ENCODE assay signal across 8 cellular contexts in genomic region chr14:52695481-52696091, GRCh38. TPM values are rescaled to one million over a fixed set of nuclear protein-coding genes. Genes with fewer than 3 reads are reported as not detected.
DNase-seq lines count a peak whose midpoint lies in the region; ATAC-seq and TF ChIP-seq lines count a peak whose summit lies in the region.

TSS of gene ERO1A (minus strand) at chr14:52695558. CDS start at chr14:52695481, 77 bp downstream.

- TF ChIP-seq CTCF in LNCAP (IDR thresholded peaks at IDR 0.05) (peak; percentile 23; the same call in 1 of the 2 replicates), gastroesophageal sphincter (IDR thresholded peaks at IDR 0.05) (peak in 1 of 4 experiments; percentile 24)

- H3K9me3 Mint-ChIP-seq in activated naive CD4-positive, alpha-beta T cell treated with anti-CD3 and anti-CD28 coated beads for 36 hours, result no peaks in the 10 kb centered on the region

- H3K4me3 ChIP-seq in gastroesophageal sphincter, result peak within 1 kb of the TSS; percentile 72 to 79

- H3K27ac ChIP-seq in gastroesophageal sphincter (peak within 1 kb of the TSS; percentile 80 to 97 (median 93)), temporal lobe (ENCODE audit: low read depth, low read length) (peak within 1 kb of the TSS; percentile 65)

- H3K9ac ChIP-seq in ES-I3 (ENCODE audit: low read depth, low read length), result peak within 1 kb of the TSS; percentile 68

- no peaks in the 10 kb centered on the region for H3K36me3 ChIP-seq in ES-I3 (ENCODE audit: insufficient read depth, low read length)
- H3K36me3 ChIP-seq in gastroesophageal sphincter, result no peaks in the 10 kb centered on the region

- peak within 1 kb of the TSS; percentile 99 for H3K27ac Mint-ChIP-seq in activated naive CD4-positive, alpha-beta T cell treated with anti-CD3 and anti-CD28 coated beads for 36 hours

- peaks cover 33% of the 10 kb centered on the region for H3K4me1 Mint-ChIP-seq in activated naive CD4-positive, alpha-beta T cell treated with anti-CD3 and anti-CD28 coated beads for 36 hours (ENCODE audit: low read depth)

- CTCF ChIA-PET in activated naive CD4-positive, alpha-beta T cell treated with anti-CD3 and anti-CD28 coated beads for 36 hours (lab: Charles Lee), result no interaction called here

- no peak for TF ChIP-seq EP300 in gastroesophageal sphincter (IDR thresholded peaks at IDR 0.05)

- H3K36me3 Mint-ChIP-seq in activated naive CD4-positive, alpha-beta T cell treated with anti-CD3 and anti-CD28 coated beads for 36 hours (ENCODE audit: low read depth), result peaks cover 15% of the 10 kb centered on the region

- H3K27me3 ChIP-seq in gastroesophageal sphincter, result no peaks in the 10 kb centered on the region

- intact Hi-C loops in activated naive CD4-positive, alpha-beta T cell treated with anti-CD3 and anti-CD28 coated beads for 36 hours (cut with micrococcal nuclease), result loop anchor here (1.0 to 10.0 kb wide), 2 partner anchors 35 to 701 kb away; partner anchors contain the start of gene STYX

- 0% methylated on average over 6 to 9 of the region's 78 CpGs for WGBS in gastroesophageal sphincter (ENCODE audit: low coverage in 1 of 2), 2 donors

- peak; percentile 96 for ATAC-seq in gastroesophageal sphincter

- H3K9me3 ChIP-seq in ES-I3 (ENCODE audit: control insufficient read depth, insufficient read depth, low read length), result no peaks in the 10 kb centered on the region
- H3K9me3 ChIP-seq in gastroesophageal sphincter, result no peaks in the 10 kb centered on the region

- TF ChIP-seq POLR2A in Raji (IDR thresholded peaks at IDR 0.05; ENCODE audit: insufficient read depth, low read depth, low read length), result peak; percentile 60
- peak; percentile 68 to 75 for TF ChIP-seq POLR2A in gastroesophageal sphincter (IDR thresholded peaks at IDR 0.05)

- peak within 1 kb of the TSS; percentile 99 for H3K4me3 Mint-ChIP-seq in activated naive CD4-positive, alpha-beta T cell treated with anti-CD3 and anti-CD28 coated beads for 36 hours

- peak; percentile 16 for DNase-seq in GOT3 (lab: John Stamatoyannopoulos, UW)
- DNase-seq in activated naive CD4-positive, alpha-beta T cell treated with anti-CD3 and anti-CD28 coated beads for 36 hours, result peak; percentile 72
- DNase-seq in nucleus accumbens (lab: John Stamatoyannopoulos, UW), result peak in 53 of 56 donors; percentile 8 to 83 (median 59)

- H3K4me1 ChIP-seq in ES-I3 (ENCODE audit: insufficient read depth, low read length), result peaks cover 4% of the 10 kb centered on the region
- peaks cover 0 to 48% (median 3%) of the 10 kb centered on the region in 3 donors for H3K4me1 ChIP-seq in gastroesophageal sphincter

- H3K27me3 Mint-ChIP-seq in activated naive CD4-positive, alpha-beta T cell treated with anti-CD3 and anti-CD28 coated beads for 36 hours (ENCODE audit: low read depth), result no peaks in the 10 kb centered on the region

RNA-seq across cellular contexts. Expression of gene ERO1A, which starts in this region (rescaled TPM):
- total RNA-seq in activated naive CD4-positive, alpha-beta T cell treated with anti-CD3 and anti-CD28 coated beads for 36 hours, result 10 to 100 TPM; 87.4 to 90.4 TPM
- total RNA-seq in gastroesophageal sphincter (10 to 100 TPM; 41.9 to 55.1 (median 45.3) TPM), temporal lobe (24.3 TPM)

Comparison
In these comparisons a context has a peak if more than half of its experiments do, and no peak if none do; other contexts are left out.
1. Peak in every context shown above with its lines: DNase-seq, ATAC-seq, H3K4me3 ChIP-seq and H3K27ac ChIP-seq.
2. DNase-seq: peak in every context shown above with its lines; median percentile 72 in activated naive CD4-positive, alpha-beta T cell treated with anti-CD3 and anti-CD28 coated beads for 36 hours; 59 in nucleus accumbens; 16 in GOT3.